Comparison of ENCODE assay signal across 1 cellular context in genomic region chr16:87765776-87766484, GRCh38.
TF ChIP-seq lines count a peak whose summit lies in the region.

TSS of gene KLHDC4 (minus strand) at chr16:87765986. CDS start at chr16:87765890, 96 bp downstream.

TF ChIP-seq in HepG2, 621 proteins besides CTCF, POLR2A, EP300 and RAD21 (continued from another document and continues in another):
- TF ChIP-seq ZBTB49 (CRISPR knock-in tag; IDR thresholded peaks at IDR 0.05; ENCODE audit: borderline replicate concordance): peak; percentile 70; the same call in 1 of the 2 replicates
- TF ChIP-seq ZNF121 (CRISPR knock-in tag; IDR thresholded peaks at IDR 0.05): peak; percentile 91
- peak; percentile 86; the same call in 1 of the 2 replicates for TF ChIP-seq ZNF235 (CRISPR knock-in tag; IDR thresholded peaks at IDR 0.05; ENCODE audit: borderline replicate concordance)
- peak; percentile 89 for TF ChIP-seq HNF1B (CRISPR knock-in tag; IDR thresholded peaks at IDR 0.05)
- peak; percentile 99 for TF ChIP-seq ELF1 (CRISPR knock-in tag; IDR thresholded peaks at IDR 0.05)
- TF ChIP-seq CHCHD3 (CRISPR knock-in tag; IDR thresholded peaks at IDR 0.05): 0 out of 2 replicates have a peak, but pooled peaks have one; percentile 44
- peak; percentile 86 for TF ChIP-seq ZNF776 (CRISPR knock-in tag; IDR thresholded peaks at IDR 0.05)
- TF ChIP-seq KDM5B (CRISPR knock-in tag; IDR thresholded peaks at IDR 0.05; ENCODE audit: borderline replicate concordance): peak; percentile 86; the same call in 1 of the 2 replicates
- peak; percentile 70; the same call in 1 of the 2 replicates for TF ChIP-seq ZNF335 (CRISPR knock-in tag; IDR thresholded peaks at IDR 0.05)
- TF ChIP-seq FOXO4 (CRISPR knock-in tag; conservative IDR thresholded peaks at IDR 0.05): no peak
- TF ChIP-seq ZNF576 (CRISPR knock-in tag; IDR thresholded peaks at IDR 0.05): no peak; the same call in 1 of the 2 replicates
- TF ChIP-seq ZNF646 (CRISPR knock-in tag; IDR thresholded peaks at IDR 0.05): no peak
- no peak for TF ChIP-seq KLF15 (CRISPR knock-in tag; IDR thresholded peaks at IDR 0.05; ENCODE audit: borderline replicate concordance)
- TF ChIP-seq MLXIP (CRISPR knock-in tag; IDR thresholded peaks at IDR 0.05; ENCODE audit: borderline replicate concordance): no peak
- no peak for TF ChIP-seq ZNF253 (CRISPR knock-in tag; IDR thresholded peaks at IDR 0.05; ENCODE audit: borderline replicate concordance)
- peak; percentile 75; the same call in 1 of the 2 replicates for TF ChIP-seq ZNF362 (CRISPR knock-in tag; IDR thresholded peaks at IDR 0.05; ENCODE audit: borderline replicate concordance)
- 0 out of 2 replicates have a peak, but pooled peaks have one; percentile 44 for TF ChIP-seq HOXD1 (CRISPR knock-in tag; IDR thresholded peaks at IDR 0.05)
- TF ChIP-seq CENPT (CRISPR knock-in tag; IDR thresholded peaks at IDR 0.05; ENCODE audit: low read depth): no peak
- peak; percentile 80 for TF ChIP-seq MNT (IDR thresholded peaks at IDR 0.05)
- TF ChIP-seq IKZF4 (CRISPR knock-in tag; IDR thresholded peaks at IDR 0.05; ENCODE audit: borderline replicate concordance, low read depth, not compliant biosample characterization): peak; percentile 72
- no peak; the same call in 1 of the 2 replicates for TF ChIP-seq ZNF430 (CRISPR knock-in tag; IDR thresholded peaks at IDR 0.05)
- TF ChIP-seq ZNF318 (CRISPR knock-in tag; IDR thresholded peaks at IDR 0.05): no peak
